Comparison of ENCODE assay signal across 8 cellular contexts in the genomic region with DNA sequence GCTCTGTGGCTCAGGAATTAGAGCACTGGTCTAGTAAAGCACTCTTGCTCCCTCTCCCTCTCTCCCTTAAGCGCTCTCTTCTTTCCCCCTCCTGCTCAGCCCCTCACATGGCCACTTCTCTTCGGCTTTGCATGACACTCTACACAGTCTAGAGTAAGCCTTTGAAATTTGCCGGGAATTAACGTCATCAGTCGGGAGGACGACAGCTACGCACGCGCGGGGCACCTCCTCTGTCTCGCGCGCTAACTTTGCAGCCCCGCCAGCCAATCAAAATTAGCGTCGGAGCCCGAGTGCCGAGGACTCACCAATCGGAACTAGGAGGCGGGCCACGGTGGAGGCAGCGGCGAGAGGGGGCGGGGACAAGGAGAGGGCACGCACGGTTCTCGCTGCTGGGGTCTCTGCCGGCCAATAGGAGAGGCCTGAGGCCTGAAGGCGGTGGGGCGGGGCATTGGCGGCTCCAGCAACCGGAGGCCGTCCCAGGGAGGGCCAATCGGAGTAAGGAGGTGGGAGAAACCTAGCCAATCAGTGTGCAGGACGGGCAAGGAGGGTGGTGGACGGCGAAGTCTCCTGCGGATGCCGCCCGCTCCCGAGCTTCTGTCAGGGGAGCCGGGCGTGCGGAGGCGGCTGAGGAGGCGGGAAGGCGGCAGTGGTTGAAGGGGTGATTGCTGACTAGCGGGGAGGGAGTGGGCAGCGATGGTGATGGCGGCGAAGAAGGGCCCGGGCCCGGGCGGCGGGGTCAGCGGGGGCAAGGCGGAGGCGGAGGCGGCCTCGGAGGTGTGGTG. TPM values are rescaled to one million over a fixed set of nuclear protein-coding genes. Genes with fewer than 3 reads are reported as not detected.
DNase-seq lines count a peak whose midpoint lies in the region; ATAC-seq and TF ChIP-seq lines count a peak whose summit lies in the region.

A gene with protein sequence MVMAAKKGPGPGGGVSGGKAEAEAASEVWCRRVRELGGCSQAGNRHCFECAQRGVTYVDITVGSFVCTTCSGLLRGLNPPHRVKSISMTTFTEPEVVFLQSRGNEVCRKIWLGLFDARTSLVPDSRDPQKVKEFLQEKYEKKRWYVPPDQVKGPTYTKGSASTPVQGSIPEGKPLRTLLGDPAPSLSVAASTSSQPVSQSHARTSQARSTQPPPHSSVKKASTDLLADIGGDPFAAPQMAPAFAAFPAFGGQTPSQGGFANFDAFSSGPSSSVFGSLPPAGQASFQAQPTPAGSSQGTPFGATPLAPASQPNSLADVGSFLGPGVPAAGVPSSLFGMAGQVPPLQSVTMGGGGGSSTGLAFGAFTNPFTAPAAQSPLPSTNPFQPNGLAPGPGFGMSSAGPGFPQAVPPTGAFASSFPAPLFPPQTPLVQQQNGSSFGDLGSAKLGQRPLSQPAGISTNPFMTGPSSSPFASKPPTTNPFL (plus strand): TSS at position 550 of the 782 bp plus-strand sequence. CDS start 144 bp downstream, at position 694.

- H3K9me2 ChIP-seq in SK-N-SH = no peaks in the 10 kb centered on the region

- no peaks in the 10 kb centered on the region for H3K36me3 ChIP-seq in SK-N-SH (replicated peaks in 1 of 2; ENCODE audit: control insufficient read depth in 1 of 2, insufficient read depth in 2 of 2, low read length in 1 of 2)
- H3K36me3 ChIP-seq in suprapubic skin = no peaks in the 10 kb centered on the region

- no peaks in the 10 kb centered on the region for H4K20me1 ChIP-seq in SK-N-SH (ENCODE audit: insufficient read depth)

- H3K4me1 ChIP-seq in SK-N-SH (ENCODE audit: control insufficient read depth in 1 of 2, insufficient read depth in 2 of 2, low read depth in 1 of 2, low read length in 1 of 2) (peaks cover 0 to 11% of the 10 kb centered on the region in 2 experiments; a peak in 2 of 4 replicates), suprapubic skin (peaks cover 28% of the 10 kb centered on the region)

- H3K4me2 ChIP-seq in SK-N-SH = peak within 1 kb of the TSS; percentile 89

- peaks cover 10% of the 10 kb centered on the region; the same call in 1 of the 2 replicates for H3K79me2 ChIP-seq in SK-N-SH (ENCODE audit: insufficient read depth)

- H3K4me3 ChIP-seq in SK-N-SH (ENCODE audit: low read depth in 2 of 2, low read length in 1 of 2) (peak within 1 kb of the TSS; percentile 69 to 92), suprapubic skin (peak within 1 kb of the TSS; percentile 76)

- POLR2A ChIA-PET in SK-N-SH (lab: Yijun Ruan, JAX) = interaction anchor here (0.7 to 1.2 kb wide), 6 partner anchors 11 to 336 kb away, joined by 3 to 8 read pairs (median 3); a partner anchor contains a TSS

- H3K27me3 ChIP-seq in SK-N-SH (ENCODE audit: insufficient read depth) (no peaks in the 10 kb centered on the region), suprapubic skin (no peaks in the 10 kb centered on the region)

- no peaks in the 10 kb centered on the region for H3K9me3 ChIP-seq in SK-N-SH
- no peaks in the 10 kb centered on the region for H3K9me3 ChIP-seq in suprapubic skin

- TF ChIP-seq POLR2A in suprapubic skin (IDR thresholded peaks at IDR 0.05) = no peak

- TF ChIP-seq EP300 in SK-N-SH (IDR thresholded peaks at IDR 0.05; ENCODE audit: borderline replicate concordance in 1 of 2, low read depth in 1 of 2, low read length in 1 of 2) (0 out of 4 replicates have a peak, but pooled peaks of 1 of the 2 experiments have one; percentile 10), suprapubic skin (IDR thresholded peaks at IDR 0.05) (no peak)

- CTCF ChIA-PET in SK-N-SH (lab: Yijun Ruan, JAX) = interaction anchor here (0.7 to 19.1 kb wide), 8 partner anchors 22 to 153 kb away, joined by 3 to 353 read pairs (median 6); a partner anchor contains a TSS

- DNase-seq in GM04504 (ENCODE audit: low read depth) = peak; percentile 100
- peak; percentile 99 for DNase-seq in NCI-H1048 (lab: John Stamatoyannopoulos, UW)
- peak; percentile 100 for DNase-seq in SK-N-SH
- peak; percentile 100 for DNase-seq in activated naive CD4-positive, alpha-beta T cell treated with anti-CD3 and anti-CD28 coated beads, Interleukin-2, amount 50 U/mL, for 16 hours
- DNase-seq in germinal center (ENCODE audit: low spot score) = peak; percentile 100
- peak; percentile 96 for DNase-seq in non-pigmented ciliary epithelial cell (ENCODE audit: low read depth)
- DNase-seq in suprapubic skin (ENCODE audit: low spot score in 2 of 2) = peak; percentile 100

- H3K9ac ChIP-seq in SK-N-SH = peak within 1 kb of the TSS; percentile 59

- H2AFZ ChIP-seq in SK-N-SH (ENCODE audit: low read depth) = peak within 1 kb of the TSS; percentile 83

- TF ChIP-seq CTCF in SK-N-SH (IDR thresholded peaks at IDR 0.05) (no peak), suprapubic skin (IDR thresholded peaks at IDR 0.05) (no peak)

- H3K27ac ChIP-seq in SK-N-SH (ENCODE audit: low read depth in 2 of 2, low read length in 1 of 2) (peak within 1 kb of the TSS in 1 of 2 experiments; percentile 63; a peak in 2 of 4 replicates), suprapubic skin (peak within 1 kb of the TSS; percentile 67)

- ATAC-seq in HG02571 (IDR thresholded peaks at IDR 0.05; ENCODE audit: unreplicated experiment) = peak; percentile 93

- WGBS in SK-N-SH (ENCODE audit: low lambda C conversion rate) = under 1% methylated on average over 54 of the region's 60 CpGs
- under 1% methylated on average over 60 of the region's 60 CpGs for WGBS in suprapubic skin

- peaks cover 5% of the 10 kb centered on the region for H3F3A ChIP-seq in SK-N-SH (replicated peaks; ENCODE audit: insufficient read depth)

- TF ChIP-seq RAD21 in SK-N-SH (IDR thresholded peaks at IDR 0.05; ENCODE audit: low read length) = no peak

TF ChIP-seq in SK-N-SH, 30 proteins besides CTCF, POLR2A, EP300 and RAD21 (continues in another document):
- TF ChIP-seq GABPA (IDR thresholded peaks at IDR 0.05; ENCODE audit: low read depth) = no peak; the same call in 1 of the 2 replicates
- peak; percentile 97 for TF ChIP-seq NRF1 (IDR thresholded peaks at IDR 0.05; ENCODE audit: low read depth, low read length)
- no peak for TF ChIP-seq GATA2 (CRISPR knock-in tag; IDR thresholded peaks at IDR 0.05)
- no peak for TF ChIP-seq FOXM1 (IDR thresholded peaks at IDR 0.05; ENCODE audit: low read depth)
- no peak for TF ChIP-seq FOXJ3 (CRISPR knock-in tag; IDR thresholded peaks at IDR 0.05)
- peak; percentile 100 for TF ChIP-seq SIN3A (IDR thresholded peaks at IDR 0.05; ENCODE audit: borderline replicate concordance, low read depth, low read length)
- no peak for TF ChIP-seq ELF1 (IDR thresholded peaks at IDR 0.05)
- TF ChIP-seq, protein P1, sequence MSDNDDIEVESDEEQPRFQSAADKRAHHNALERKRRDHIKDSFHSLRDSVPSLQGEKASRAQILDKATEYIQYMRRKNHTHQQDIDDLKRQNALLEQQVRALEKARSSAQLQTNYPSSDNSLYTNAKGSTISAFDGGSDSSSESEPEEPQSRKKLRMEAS (IDR thresholded peaks at IDR 0.05; ENCODE audit: low read depth) = peak; percentile 97
- TF ChIP-seq YY1 (IDR thresholded peaks at IDR 0.05; ENCODE audit: low read depth) = no peak
- TF ChIP-seq CHD2 (IDR thresholded peaks at IDR 0.05; ENCODE audit: low read length, partially characterized antibody) = no peak
- no peak for TF ChIP-seq TEAD4 (IDR thresholded peaks at IDR 0.05; ENCODE audit: borderline replicate concordance, insufficient read depth)
- TF ChIP-seq FOSL2 (IDR thresholded peaks at IDR 0.05; ENCODE audit: borderline replicate concordance, low read depth) = no peak
- no peak for TF ChIP-seq MEF2A (IDR thresholded peaks at IDR 0.05; ENCODE audit: borderline replicate concordance, low read depth)
- TF ChIP-seq RXRA (IDR thresholded peaks at IDR 0.05; ENCODE audit: borderline replicate concordance, low read depth) = no peak
- TF ChIP-seq RFX5 (IDR thresholded peaks at IDR 0.05; ENCODE audit: low read length) = peak; percentile 89
- TF ChIP-seq, protein P2, sequence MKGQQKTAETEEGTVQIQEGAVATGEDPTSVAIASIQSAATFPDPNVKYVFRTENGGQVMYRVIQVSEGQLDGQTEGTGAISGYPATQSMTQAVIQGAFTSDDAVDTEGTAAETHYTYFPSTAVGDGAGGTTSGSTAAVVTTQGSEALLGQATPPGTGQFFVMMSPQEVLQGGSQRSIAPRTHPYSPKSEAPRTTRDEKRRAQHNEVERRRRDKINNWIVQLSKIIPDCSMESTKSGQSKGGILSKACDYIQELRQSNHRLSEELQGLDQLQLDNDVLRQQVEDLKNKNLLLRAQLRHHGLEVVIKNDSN (IDR thresholded peaks at IDR 0.05; ENCODE audit: borderline replicate concordance, low read depth) = peak; percentile 17; the same call in 1 of the 2 replicates
- TF ChIP-seq POLR2AphosphoS5 (IDR thresholded peaks at IDR 0.05; ENCODE audit: low read depth, low read length) = peak; percentile 73
- no peak for TF ChIP-seq JUND (IDR thresholded peaks at IDR 0.05)
- TF ChIP-seq, protein P3, sequence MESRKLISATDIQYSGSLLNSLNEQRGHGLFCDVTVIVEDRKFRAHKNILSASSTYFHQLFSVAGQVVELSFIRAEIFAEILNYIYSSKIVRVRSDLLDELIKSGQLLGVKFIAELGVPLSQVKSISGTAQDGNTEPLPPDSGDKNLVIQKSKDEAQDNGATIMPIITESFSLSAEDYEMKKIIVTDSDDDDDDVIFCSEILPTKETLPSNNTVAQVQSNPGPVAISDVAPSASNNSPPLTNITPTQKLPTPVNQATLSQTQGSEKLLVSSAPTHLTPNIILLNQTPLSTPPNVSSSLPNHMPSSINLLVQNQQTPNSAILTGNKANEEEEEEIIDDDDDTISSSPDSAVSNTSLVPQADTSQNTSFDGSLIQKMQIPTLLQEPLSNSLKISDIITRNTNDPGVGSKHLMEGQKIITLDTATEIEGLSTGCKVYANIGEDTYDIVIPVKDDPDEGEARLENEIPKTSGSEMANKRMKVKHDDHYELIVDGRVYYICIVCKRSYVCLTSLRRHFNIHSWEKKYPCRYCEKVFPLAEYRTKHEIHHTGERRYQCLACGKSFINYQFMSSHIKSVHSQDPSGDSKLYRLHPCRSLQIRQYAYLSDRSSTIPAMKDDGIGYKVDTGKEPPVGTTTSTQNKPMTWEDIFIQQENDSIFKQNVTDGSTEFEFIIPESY (IDR thresholded peaks at IDR 0.05; ENCODE audit: borderline replicate concordance, low read depth) = peak; percentile 90
- TF ChIP-seq EZH2phosphoT487 (IDR thresholded peaks at IDR 0.05; ENCODE audit: borderline replicate concordance, low read depth) = no peak
- no peak for TF ChIP-seq RCOR1 (IDR thresholded peaks at IDR 0.05; ENCODE audit: low read length)

RNA-seq across cellular contexts. Expression of the gene that starts here (rescaled TPM):
- polyA plus RNA-seq in SK-N-SH (2012; rRNA removed) = 16.1 and 23.1 TPM in 2 replicates
- 9.1 and 10.0 TPM in 2 replicates for polyA plus RNA-seq in SK-N-SH (2012; cell fraction: cytosol; rRNA removed)
- 29.2 and 35.1 TPM in 2 replicates for polyA plus RNA-seq in SK-N-SH (2012; cell fraction: nucleus; rRNA removed)
- 10 to 100 TPM; 46.6 to 63.4 (median 52.9) TPM for total RNA-seq in suprapubic skin
